In genomic region chr2:224918626-224919471, GRCh38 we compare ENCODE assay signal across 2 cellular contexts.
TF ChIP-seq lines count a peak whose summit lies in the region.

No MANE protein-coding gene starts in this region.

TF ChIP-seq in HepG2, 621 proteins besides CTCF, POLR2A, EP300 and RAD21 (continued from another document):
- 0 out of 2 replicates have a peak, but pooled peaks have one; percentile 11 for TF ChIP-seq JUNB (CRISPR knock-in tag; IDR thresholded peaks at IDR 0.05; ENCODE audit: borderline replicate concordance)
- TF ChIP-seq HMGXB4 (CRISPR knock-in tag; IDR thresholded peaks at IDR 0.05; ENCODE audit: borderline replicate concordance in 1 of 2, low read depth in 1 of 2) = no peak
- no peak for TF ChIP-seq RFX5 (IDR thresholded peaks at IDR 0.05; ENCODE audit: low read depth, low read length)
- 0 out of 2 replicates have a peak, but pooled peaks have one; percentile 7 for TF ChIP-seq ZNF646 (CRISPR knock-in tag; IDR thresholded peaks at IDR 0.05)
- peak; percentile 44; the same call in 1 of the 2 replicates for TF ChIP-seq RAD51 (IDR thresholded peaks at IDR 0.05; ENCODE audit: borderline replicate concordance)
- peak; percentile 16; the same call in 1 of the 2 replicates for TF ChIP-seq ZNF207 (IDR thresholded peaks at IDR 0.05; ENCODE audit: borderline replicate concordance)
- TF ChIP-seq ZNF282 (IDR thresholded peaks at IDR 0.05; ENCODE audit: partially characterized antibody) = peak; percentile 60
- TF ChIP-seq NBN (conservative IDR thresholded peaks at IDR 0.05) = peak; percentile 86; the same call in 1 of the 2 replicates
- peak; percentile 24; the same call in 1 of the 2 replicates for TF ChIP-seq PLRG1 (conservative IDR thresholded peaks at IDR 0.05)
- TF ChIP-seq LCORL (IDR thresholded peaks at IDR 0.05) = peak; percentile 51; the same call in 1 of the 2 replicates
- no peak for TF ChIP-seq LCORL (CRISPR knock-in tag; IDR thresholded peaks at IDR 0.05)
- no peak for TF ChIP-seq U2AF2 (IDR thresholded peaks at IDR 0.05; ENCODE audit: low read depth, low read length)
- peak; percentile 47; the same call in 1 of the 2 replicates for TF ChIP-seq NONO (IDR thresholded peaks at IDR 0.05)
- no peak for TF ChIP-seq NONO (CRISPR knock-in tag; conservative IDR thresholded peaks at IDR 0.05)

TF ChIP-seq in WTC11, 78 proteins besides CTCF, POLR2A, EP300 and RAD21 (continued from another document):
- no peak for TF ChIP-seq AR (CRISPR knock-in tag; IDR thresholded peaks at IDR 0.05)
